ENCODE assay signal across 8 cellular contexts in the genomic region with DNA sequence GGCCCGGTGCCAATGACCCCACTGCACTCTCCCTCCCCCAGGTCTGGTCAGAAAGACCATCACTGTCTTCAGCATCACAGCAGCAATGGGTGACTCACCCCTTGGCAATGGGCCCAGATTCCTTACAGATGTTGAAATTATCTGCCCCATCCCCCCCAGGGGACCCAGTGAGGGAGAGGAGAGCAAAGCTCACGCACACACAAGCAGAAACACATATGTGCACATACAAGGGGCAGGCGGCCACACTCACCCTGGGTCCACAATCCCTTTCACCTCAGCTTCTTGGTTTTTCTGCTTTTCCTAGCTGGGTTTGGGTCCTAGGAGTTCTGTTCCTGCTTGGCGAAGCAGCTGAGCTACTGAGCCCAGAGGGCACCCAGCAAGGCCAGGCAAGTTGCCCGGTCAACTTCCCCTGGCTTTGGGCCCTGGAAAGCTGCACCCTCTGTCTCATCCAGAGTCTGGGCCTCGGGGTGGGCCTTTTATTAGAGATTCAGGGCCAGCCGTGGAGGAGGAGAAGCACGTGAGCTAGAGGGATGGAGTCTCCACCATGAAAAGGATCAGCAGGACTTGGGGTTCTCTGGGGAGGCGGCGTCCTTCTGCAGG. TPM values are rescaled to one million over a fixed set of nuclear protein-coding genes. Genes with fewer than 3 reads are reported as not detected.
DNase-seq lines count a peak whose midpoint lies in the region; ATAC-seq, FAIRE-seq and TF ChIP-seq lines count a peak whose summit lies in the region.

No MANE protein-coding gene starts in this region.

- WGBS in ovary, 3 donors: 4 to 12% (median 5%) methylated on average over 10 of the region's 10 CpGs

- ATAC-seq in GM18511 (IDR thresholded peaks at IDR 0.05; ENCODE audit: unreplicated experiment): no peak

- TF ChIP-seq CTCF in ovary (IDR thresholded peaks at IDR 0.05) (no peak), D721Med (IDR thresholded peaks at IDR 0.05; ENCODE audit: insufficient read depth, missing control alignments) (no peak)

- intact Hi-C loops in ovary (cut with DNase I): loop anchor here in 1 of 4 donors (5.0 kb wide), 1 partner anchor 39 kb away; no protein-coding TSS in a partner anchor

- H3K4me3 ChIP-seq in ovary: no peak overlapping the region

- H3K36me3 ChIP-seq in ovary: no peaks in the 10 kb centered on the region

- TF ChIP-seq EP300 in ovary (IDR thresholded peaks at IDR 0.05): peak; percentile 71

- TF ChIP-seq POLR2A in ovary (IDR thresholded peaks at IDR 0.05): no peak

- DNase-seq in DMS153 treated with DMSO at 0.1 percent for 48 hours (lab: John Stamatoyannopoulos, UW; ENCODE audit: unreplicated experiment) (peak; percentile 67), KBM-7 (peak; percentile 57), activated T-cell treated with anti-CD3 and anti-CD28 coated beads for 4 hours (peak; percentile 33), foreskin melanocyte (peak; percentile 97), ovary (peak; percentile 94 to 99 (median 97)), D341Med (ENCODE audit: low spot score) (no peak), D721Med (ENCODE audit: insufficient read length, low spot score) (no peak)

- FAIRE-seq in D721Med (lab: Jason Lieb, UNC): no peak

- no peaks in the 10 kb centered on the region for H3K9me3 ChIP-seq in ovary

- H3K27ac ChIP-seq in ovary: peak overlapping the region; percentile 65 to 67

- H3K4me1 ChIP-seq in ovary (ENCODE audit: insufficient read depth): peaks cover 38% of the 10 kb centered on the region

- no peaks in the 10 kb centered on the region for H3K27me3 ChIP-seq in ovary

- in situ Hi-C loops in KBM-7 (cut with MboI; ENCODE audit: low pct_unique_long_range_greater_than_20kb, low sequenced_read_pairs): no loop called here

RNA-seq across cellular contexts. Expression of a gene that starts 2.6 kb away (rescaled TPM):
- 100 to 1,000 TPM in 5 of 7 donors, 10 to 100 TPM in 2; 64.4 to 237 (median 157) TPM for total RNA-seq in ovary
- 100 to 1,000 TPM in 1 of 2 donors, 10 to 100 TPM in 1; 19.8 to 194 TPM for polyA plus RNA-seq in ovary

RNA-seq across cellular contexts. Expression of a gene that starts 56.6 kb away (rescaled TPM):
- 10 to 100 TPM; 31.7 to 65.2 (median 59.9) TPM for total RNA-seq in ovary
- 10 to 100 TPM; 54.3 to 58.2 TPM for polyA plus RNA-seq in ovary

Comparison
In these comparisons a context has a peak if more than half of its experiments do, and no peak if none do; other contexts are left out.
1. DNase-seq: peak in DMS153 treated with DMSO at 0.1 percent for 48 hours (single experiment), KBM-7 (single experiment), activated T-cell treated with anti-CD3 and anti-CD28 coated beads for 4 hours (single experiment), foreskin melanocyte (single experiment) and ovary (5 of 5); none in D341Med (single experiment) and D721Med (single experiment).